In the genomic region with DNA sequence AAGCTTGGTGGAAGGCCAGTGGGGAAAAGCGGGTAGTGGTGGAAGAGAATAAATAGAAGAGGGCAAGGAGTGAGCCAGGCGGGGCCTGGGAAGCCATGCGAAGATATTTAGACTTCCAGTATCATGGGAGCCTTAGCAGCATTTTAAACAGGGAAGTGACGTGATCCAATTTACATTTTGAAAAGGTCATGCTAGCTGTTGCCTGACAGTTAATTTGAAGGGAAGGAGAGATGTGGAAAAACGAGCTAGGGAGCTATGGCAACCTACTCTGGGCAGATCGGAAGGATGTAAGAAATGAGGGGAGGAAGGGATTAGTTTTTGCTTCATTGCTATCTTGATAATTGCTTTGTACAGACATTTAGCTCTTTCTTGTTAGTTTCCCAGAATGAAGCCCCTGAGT, we compare ENCODE assay signal across 27 cellular contexts. TPM values are rescaled to one million over a fixed set of nuclear protein-coding genes. Genes with fewer than 3 reads are reported as not detected.
DNase-seq lines count a peak whose midpoint lies in the region; ATAC-seq, FAIRE-seq and TF ChIP-seq lines count a peak whose summit lies in the region.
"Had no signal": no experiment of that assay in that cellular context is flagged by ENCODE, and none has a peak within 500 bp of the region (broad histone marks: within the 10 kb centered on the region; RNA-seq: fewer than 3 reads in every experiment).

No MANE protein-coding gene starts in this region.

- H3F3A ChIP-seq in neural cell (ENCODE audit: insufficient read depth, low read length, poor library complexity, severe bottlenecking): no peaks in the 10 kb centered on the region

- H3K9ac ChIP-seq in K562 (ENCODE audit: insufficient read depth in 1 of 2, low read depth in 2 of 2, low read length in 2 of 2) (no peak overlapping the region), neural cell (ENCODE audit: low read length) (peak overlapping the region; percentile 64), HepG2 (ENCODE audit: insufficient read depth, low read depth, low read length) (no peak overlapping the region)

- ATAC-seq in K562: no peak
- no peak for ATAC-seq in HepG2
- no peak for ATAC-seq in GM18519 (IDR thresholded peaks at IDR 0.05; ENCODE audit: low FRiP score, unreplicated experiment)
- ATAC-seq: SK-N-SH treated with all-trans-retinoic acid at 6 μM for 48 hours had no signal

- H2AFZ ChIP-seq in K562 (ENCODE audit: low read depth, low read length): peak overlapping the region; percentile 79
- peak overlapping the region; percentile 49 for H2AFZ ChIP-seq in neural cell (ENCODE audit: low read depth, low read length)
- H2AFZ ChIP-seq in HepG2 (ENCODE audit: low read length): no peak overlapping the region

- H3K9me3 ChIP-seq in K562 (replicated peaks; ENCODE audit: control insufficient read depth, insufficient read depth, low read depth, low read length) (no peaks in the 10 kb centered on the region), neural cell (ENCODE audit: low read length) (no peaks in the 10 kb centered on the region), HepG2 (ENCODE audit: low read length) (no peaks in the 10 kb centered on the region)
- H3K9me3 ChIP-seq: BE2C, Peyer's patch had no signal

- in situ Hi-C loops in K562 (cut with MboI) (no loop called here), HepG2 (cut with HindIII; ENCODE audit: extremely low pct_ligation_motif_present, low pct_unique_long_range_greater_than_20kb) (no loop called here)

- no peak overlapping the region for H3K4me3 ChIP-seq in K562
- H3K4me3 ChIP-seq in neural cell (ENCODE audit: low read length): peak overlapping the region; percentile 47
- no peak overlapping the region for H3K4me3 ChIP-seq in HepG2 (replicated peaks in 1 of 3; ENCODE audit: insufficient read depth in 1 of 3, low read depth in 2 of 3, low read length in 3 of 3)
- H3K4me3 ChIP-seq: Peyer's patch had no signal

- TF ChIP-seq EP300 in K562 (IDR thresholded peaks at IDR 0.05; ENCODE audit: low read length) (no peak), neural cell (conservative IDR thresholded peaks at IDR 0.05; ENCODE audit: poor library complexity, severe bottlenecking) (peak; percentile 78), HepG2 (IDR thresholded peaks at IDR 0.05; ENCODE audit: low read depth in 2 of 2, low read length in 2 of 2) (no peak), HepG2 (CRISPR knock-in tag; IDR thresholded peaks at IDR 0.05; ENCODE audit: borderline replicate concordance) (no peak)

- H3K27ac ChIP-seq in K562 (ENCODE audit: extremely low read depth, low read depth, low read length): no peak overlapping the region
- H3K27ac ChIP-seq in neural cell (ENCODE audit: low read length): peak overlapping the region; percentile 96
- no peak overlapping the region for H3K27ac ChIP-seq in HepG2 (ENCODE audit: extremely low read length, insufficient read depth, low read length)
- H3K27ac ChIP-seq: HL-60, Peyer's patch had no signal

- POLR2A ChIA-PET in K562 (lab: Yijun Ruan, JAX) (interaction anchor here (0.6 to 16.5 kb wide), 5 partner anchors 13 to 612 kb away, joined by 3 to 242 read pairs (median 5); a partner anchor contains a TSS), HepG2 (lab: Yijun Ruan, JAX) (no interaction called here)

- intact Hi-C loops in K562 (cut with micrococcal nuclease) (no loop called here), HepG2 (cut with micrococcal nuclease; ENCODE audit: unreplicated experiment) (no loop called here)

- no peak for TF ChIP-seq POLR2A in K562 (conservative IDR thresholded peaks at IDR 0.05)
- TF ChIP-seq POLR2A in HepG2 (IDR thresholded peaks at IDR 0.05; ENCODE audit: insufficient read depth in 1 of 2, low read depth in 2 of 2, low read length in 2 of 2): no peak

- H3K27me3 ChIP-seq in K562 (ENCODE audit: control insufficient read depth in 2 of 2, insufficient read depth in 2 of 2, low read length in 2 of 2): peaks cover 5 to 6% of the 10 kb centered on the region in 2 experiments; a peak in 1 of 5 replicates
- H3K27me3 ChIP-seq in neural cell (ENCODE audit: insufficient read depth, low read depth, low read length): no peaks in the 10 kb centered on the region
- H3K27me3 ChIP-seq in HepG2 (ENCODE audit: control insufficient read depth in 1 of 2, insufficient read depth in 2 of 2, low read length in 2 of 2): peaks cover 0 to 23% of the 10 kb centered on the region in 2 experiments; a peak in 3 of 5 replicates
- H3K27me3 ChIP-seq: BE2C, Peyer's patch had no signal

- BruUV-seq in K562 (replicated peaks; lab: Mats Ljungman, UMichigan) (no TSS peak), HepG2 (replicated peaks; lab: Mats Ljungman, UMichigan) (no TSS peak)

- no peaks in the 10 kb centered on the region for H4K20me1 ChIP-seq in K562 (replicated peaks; ENCODE audit: control insufficient read depth, insufficient read depth, low read length)
- no peaks in the 10 kb centered on the region for H4K20me1 ChIP-seq in neural cell (ENCODE audit: insufficient read depth)
- no peaks in the 10 kb centered on the region for H4K20me1 ChIP-seq in HepG2 (ENCODE audit: insufficient read depth, low read length)

- CTCF ChIA-PET in K562 (lab: Yijun Ruan, JAX; ENCODE audit: low intra/inter-chr PET ratio): no interaction called here
- CTCF ChIA-PET in HepG2 (lab: Yijun Ruan, JAX; ENCODE audit: low intra/inter-chr PET ratio, low total read pairs): no interaction called here

- no peaks in the 10 kb centered on the region for H3K36me3 ChIP-seq in K562 (ENCODE audit: control insufficient read depth, insufficient read depth, low read length)
- H3K36me3 ChIP-seq in neural cell (ENCODE audit: insufficient read depth, low read length): no peaks in the 10 kb centered on the region
- H3K36me3 ChIP-seq in HepG2 (replicated peaks in 1 of 2; ENCODE audit: control insufficient read depth in 1 of 2, insufficient read depth in 2 of 2, low read length in 2 of 2): no peaks in the 10 kb centered on the region
- H3K36me3 ChIP-seq: BE2C, Peyer's patch had no signal

- DNase-seq in NCI-H2171 treated with DMSO at 0.1 percent for 48 hours (lab: John Stamatoyannopoulos, UW) (peak; percentile 62), NCI-H2171 (lab: John Stamatoyannopoulos, UW) (no peak), K562 (ENCODE audit: extremely low read depth in 1 of 4, low spot score in 3 of 4) (no peak), HepG2 (ENCODE audit: low spot score) (no peak)
- no peak for DNase-seq in activated CD4-positive, alpha-beta T cell treated with anti-CD3 and anti-CD28 coated beads for 48 hours
- DNase-seq: BE2C; CD4-positive, alpha-beta T cell; GDM1; GOT3; HCEC 1CT; KG1; NCI-H1105 treated with DMSO at 0.1 percent for 48 hours; NCI-H187; NCI-H2107; NCI-H345; NCI-H524; NCI-H774; Peyer's patch had no signal

- 47% methylated on average over 6 of the region's 6 CpGs for WGBS in K562 (ENCODE audit: insufficient coverage, low coverage, missing lambda C conversion rate)
- WGBS in HepG2 (ENCODE audit: low lambda C conversion rate): 41% methylated on average over 6 of the region's 6 CpGs

- H3K4me2 ChIP-seq in K562 (ENCODE audit: insufficient read depth, low read length) (peak overlapping the region; percentile 1; the same call in 1 of the 2 replicates), neural cell (ENCODE audit: low read length) (peak overlapping the region; percentile 52), HepG2 (ENCODE audit: low read depth, low read length) (no peak overlapping the region)

- TF ChIP-seq CTCF in K562 (IDR thresholded peaks at IDR 0.05 in 2 of 3, conservative IDR thresholded peaks at IDR 0.05 in 1 of 3; ENCODE audit: insufficient read depth in 2 of 3, low read depth in 1 of 3, low read length in 3 of 3): no peak
- no peak for TF ChIP-seq CTCF in neural cell (IDR thresholded peaks at IDR 0.05; ENCODE audit: poor library complexity, severe bottlenecking)
- TF ChIP-seq CTCF in HepG2 (CRISPR knock-in tag; IDR thresholded peaks at IDR 0.05): no peak

- H3K4me1 ChIP-seq in K562 (replicated peaks in 1 of 2; ENCODE audit: control insufficient read depth in 2 of 2, insufficient read depth in 2 of 2, low read length in 2 of 2) (peaks cover 1 to 6% of the 10 kb centered on the region in 2 experiments), HepG2 (ENCODE audit: insufficient read depth, low read length) (peaks cover 8% of the 10 kb centered on the region)
- H3K4me1 ChIP-seq: BE2C, Peyer's patch had no signal

- H3K79me2 ChIP-seq in K562 (ENCODE audit: control insufficient read depth, insufficient read depth, low read length): no peaks in the 10 kb centered on the region
- H3K79me2 ChIP-seq in neural cell (replicated peaks; ENCODE audit: insufficient read depth, low read length): no peaks in the 10 kb centered on the region
- H3K79me2 ChIP-seq in HepG2 (ENCODE audit: insufficient read depth, low read length): no peaks in the 10 kb centered on the region

- H3K9me2 ChIP-seq in neural cell (ENCODE audit: insufficient read depth, low read length): no peaks in the 10 kb centered on the region

- TF ChIP-seq RAD21 in K562 (CRISPR knock-in tag; conservative IDR thresholded peaks at IDR 0.05 in 1 of 2, IDR thresholded peaks at IDR 0.05 in 1 of 2) (no peak), neural cell (conservative IDR thresholded peaks at IDR 0.05) (peak; percentile 12), HepG2 (CRISPR knock-in tag; IDR thresholded peaks at IDR 0.05) (no peak)

- FAIRE-seq in K562 (lab: Jason Lieb, UNC) (no peak), HepG2 (lab: Jason Lieb, UNC) (no peak)
- FAIRE-seq: A204.1, GM18507, GM19239 had no signal

- H3K9me1 ChIP-seq in K562 (ENCODE audit: control insufficient read depth, insufficient read depth, low read length): no peaks in the 10 kb centered on the region

RNA-seq across cellular contexts. Expression of a gene that starts 13.1 kb away (rescaled TPM):
- total RNA-seq in K562 (2011; cell fraction: chromatin; rRNA removed; ENCODE audit: low replicate concordance): 110 and 296 TPM in 2 replicates
- 143 and 167 TPM in 2 replicates for total RNA-seq in K562 (2011; cell fraction: nucleolus; rRNA removed)
- 289 and 411 TPM in 2 replicates for total RNA-seq in K562 (2011; cell fraction: nucleoplasm; rRNA removed)
- total RNA-seq in K562 (2014; rRNA removed) (171 and 210 TPM in 2 replicates), K562 (2014; rRNA removed; fragmentation: Illumina TruSeq; extraction: Trizol) (261 and 289 TPM in 2 replicates), K562 (2015; rRNA removed; fragmentation: Illumina TruSeq; extraction: Trizol) (252 and 263 TPM in 2 replicates), K562 (2021) (166 and 170 TPM in 2 replicates), HepG2 (2016; rRNA removed; fragmentation: Illumina TruSeq; extraction: Trizol) (142 and 252 TPM in 2 replicates)
- polyA plus RNA-seq in K562 (2011; rRNA removed) (167 and 193 TPM in 2 replicates), K562 (2014; fragmentation: Illumina TruSeq; extraction: Trizol) (211 and 265 TPM in 2 replicates), K562 (2014; fragmentation: Nextera tagmentation; extraction: Ambion mirVana) (100 to 1,000 TPM; 215 to 286 TPM), K562 (2014; rRNA removed) (173 and 177 TPM in 2 replicates), neural cell (31.8 and 38.1 TPM in 2 replicates), HepG2 (2011; rRNA removed) (136 and 198 TPM in 2 replicates)
- polyA plus RNA-seq in K562 (2011; cell fraction: cytosol; rRNA removed): 48.3 and 113 TPM in 2 replicates
- polyA plus RNA-seq in K562 (2011; cell fraction: nucleus; rRNA removed): 43.6 and 64.9 TPM in 2 replicates
- 185 and 229 TPM in 2 replicates for polyA plus RNA-seq in K562 (2012)
- polyA minus RNA-seq in K562 (2011; rRNA and poly(A)+ RNA removed): 359 and 418 TPM in 2 replicates
- 111 and 121 TPM in 2 replicates for polyA minus RNA-seq in K562 (2011; cell fraction: cytosol; rRNA and poly(A)+ RNA removed)
- 25.2 and 55.2 TPM in 2 replicates for polyA minus RNA-seq in K562 (2011; cell fraction: nucleus; rRNA and poly(A)+ RNA removed)
- polyA minus RNA-seq in neural cell: 45.0 and 55.5 TPM in 2 replicates
- 15.1 and 15.2 TPM in 2 replicates for total RNA-seq in HepG2 (2016; cell fraction: cytosol; rRNA removed; fragmentation: Illumina TruSeq; extraction: Trizol; ENCODE audit: low read depth)
- 133 and 260 TPM in 2 replicates for total RNA-seq in HepG2 (2016; cell fraction: insoluble cytoplasmic fraction; rRNA removed; fragmentation: Illumina TruSeq; extraction: Trizol)
- 44.5 and 53.3 TPM in 2 replicates for total RNA-seq in HepG2 (2016; cell fraction: membrane; rRNA removed; fragmentation: Illumina TruSeq; extraction: Trizol)
- 214 and 252 TPM in 2 replicates for total RNA-seq in HepG2 (2016; cell fraction: nucleus; rRNA removed; fragmentation: Illumina TruSeq; extraction: Trizol)
- 96.7 and 147 TPM in 2 replicates for polyA plus RNA-seq in HepG2 (2011; cell fraction: cytosol; rRNA removed)
- 33.4 and 42.7 TPM in 2 replicates for polyA plus RNA-seq in HepG2 (2011; cell fraction: nucleus; rRNA removed)
- polyA plus RNA-seq in HepG2 (2012): 236 and 237 TPM in 2 replicates
- polyA plus RNA-seq in HepG2 (2016; cell fraction: cytosol; fragmentation: Illumina TruSeq; extraction: Trizol; ENCODE audit: low read depth): 12.0 and 12.8 TPM in 2 replicates
- 135 and 140 TPM in 2 replicates for polyA plus RNA-seq in HepG2 (2016; cell fraction: insoluble cytoplasmic fraction; fragmentation: Illumina TruSeq; extraction: Trizol; ENCODE audit: low read depth)
- 30.9 and 36.3 TPM in 2 replicates for polyA plus RNA-seq in HepG2 (2016; cell fraction: membrane; fragmentation: Illumina TruSeq; extraction: Trizol; ENCODE audit: low read depth)
- 282 and 283 TPM in 2 replicates for polyA plus RNA-seq in HepG2 (2016; cell fraction: nucleus; fragmentation: Illumina TruSeq; extraction: Trizol; ENCODE audit: insufficient read depth, low read depth)
- 58.1 and 85.7 TPM in 2 replicates for polyA minus RNA-seq in HepG2 (2011; rRNA and poly(A)+ RNA removed; ENCODE audit: low replicate concordance)
- 156 and 168 TPM in 2 replicates for polyA minus RNA-seq in HepG2 (2011; cell fraction: cytosol; rRNA and poly(A)+ RNA removed)
- polyA minus RNA-seq in HepG2 (2011; cell fraction: nucleus; rRNA and poly(A)+ RNA removed): 92.3 and 101 TPM in 2 replicates

RNA-seq across cellular contexts. Expression of a gene that starts 49.6 kb away (rescaled TPM):
- not detected in 2 replicates for total RNA-seq in K562 (2011; cell fraction: chromatin; rRNA removed; ENCODE audit: low replicate concordance)
- not detected in 2 replicates for total RNA-seq in K562 (2011; cell fraction: nucleolus; rRNA removed)
- total RNA-seq in K562 (2011; cell fraction: nucleoplasm; rRNA removed): not detected in 2 replicates
- not detected in 2 replicates for total RNA-seq in K562 (2014; rRNA removed)
- not detected in 2 replicates for total RNA-seq in K562 (2014; rRNA removed; fragmentation: Illumina TruSeq; extraction: Trizol)
- total RNA-seq in K562 (2015; rRNA removed; fragmentation: Illumina TruSeq; extraction: Trizol): not detected in 2 replicates
- total RNA-seq in K562 (2021): not detected in 2 replicates
- not detected in 2 replicates for polyA plus RNA-seq in K562 (2011; rRNA removed)
- not detected in 2 replicates for polyA plus RNA-seq in K562 (2011; cell fraction: cytosol; rRNA removed)
- polyA plus RNA-seq in K562 (2011; cell fraction: nucleus; rRNA removed): not detected in 2 replicates
- 0.09 and 0.24 TPM in 2 replicates for polyA plus RNA-seq in K562 (2012)
- polyA plus RNA-seq in K562 (2014; fragmentation: Illumina TruSeq; extraction: Trizol): not detected in 2 replicates
- polyA plus RNA-seq in K562 (2014; fragmentation: Nextera tagmentation; extraction: Ambion mirVana): 1 to 10 TPM in 1 of 2 experiments, under 1 TPM in 1; 0.84 to 1.0 TPM
- polyA plus RNA-seq in K562 (2014; rRNA removed): not detected in 2 replicates
- not detected in 2 replicates for polyA minus RNA-seq in K562 (2011; rRNA and poly(A)+ RNA removed)
- polyA minus RNA-seq in K562 (2011; cell fraction: cytosol; rRNA and poly(A)+ RNA removed): not detected in 2 replicates
- polyA minus RNA-seq in K562 (2011; cell fraction: nucleus; rRNA and poly(A)+ RNA removed): not detected in 2 replicates
- polyA plus RNA-seq in neural cell: 1.2 and 1.9 TPM in 2 replicates
- polyA minus RNA-seq in neural cell: not detected in 2 replicates
- not detected in 2 replicates for total RNA-seq in HepG2 (2016; rRNA removed; fragmentation: Illumina TruSeq; extraction: Trizol)
- not detected in 2 replicates for total RNA-seq in HepG2 (2016; cell fraction: cytosol; rRNA removed; fragmentation: Illumina TruSeq; extraction: Trizol; ENCODE audit: low read depth)
- total RNA-seq in HepG2 (2016; cell fraction: insoluble cytoplasmic fraction; rRNA removed; fragmentation: Illumina TruSeq; extraction: Trizol): not detected in 2 replicates
- not detected in 2 replicates for total RNA-seq in HepG2 (2016; cell fraction: membrane; rRNA removed; fragmentation: Illumina TruSeq; extraction: Trizol)
- not detected in 2 replicates for total RNA-seq in HepG2 (2016; cell fraction: nucleus; rRNA removed; fragmentation: Illumina TruSeq; extraction: Trizol)
- polyA plus RNA-seq in HepG2 (2011; rRNA removed): not detected in 2 replicates
- not detected in 2 replicates for polyA plus RNA-seq in HepG2 (2011; cell fraction: cytosol; rRNA removed)
- not detected in 2 replicates for polyA plus RNA-seq in HepG2 (2011; cell fraction: nucleus; rRNA removed)
- polyA plus RNA-seq in HepG2 (2012): 0.20 TPM in 1 of 2 replicates, not detected in the other
- not detected in 2 replicates for polyA plus RNA-seq in HepG2 (2016; cell fraction: cytosol; fragmentation: Illumina TruSeq; extraction: Trizol; ENCODE audit: low read depth)
- not detected in 2 replicates for polyA plus RNA-seq in HepG2 (2016; cell fraction: insoluble cytoplasmic fraction; fragmentation: Illumina TruSeq; extraction: Trizol; ENCODE audit: low read depth)
- polyA plus RNA-seq in HepG2 (2016; cell fraction: membrane; fragmentation: Illumina TruSeq; extraction: Trizol; ENCODE audit: low read depth): not detected in 2 replicates
- not detected in 2 replicates for polyA plus RNA-seq in HepG2 (2016; cell fraction: nucleus; fragmentation: Illumina TruSeq; extraction: Trizol; ENCODE audit: insufficient read depth, low read depth)
- polyA minus RNA-seq in HepG2 (2011; rRNA and poly(A)+ RNA removed; ENCODE audit: low replicate concordance): not detected in 2 replicates
- not detected in 2 replicates for polyA minus RNA-seq in HepG2 (2011; cell fraction: cytosol; rRNA and poly(A)+ RNA removed)
- not detected in 2 replicates for polyA minus RNA-seq in HepG2 (2011; cell fraction: nucleus; rRNA and poly(A)+ RNA removed)
- total RNA-seq: CD4-positive, alpha-beta T cell; HT-29; OCI-LY7; Peyer's patch had no signal

RNA-seq across cellular contexts. Expression of a gene that starts 53.9 kb away (rescaled TPM):
- total RNA-seq in K562 (2011; cell fraction: chromatin; rRNA removed; ENCODE audit: low replicate concordance): 0.12 and 0.33 TPM in 2 replicates
- total RNA-seq in K562 (2011; cell fraction: nucleolus; rRNA removed): under 0.01 and 0.13 TPM in 2 replicates
- 0.15 TPM in 2 replicates for total RNA-seq in K562 (2011; cell fraction: nucleoplasm; rRNA removed)
- total RNA-seq in K562 (2014; rRNA removed) (not detected in 2 replicates), K562 (2014; rRNA removed; fragmentation: Illumina TruSeq; extraction: Trizol) (0.04 and 0.16 TPM in 2 replicates), K562 (2015; rRNA removed; fragmentation: Illumina TruSeq; extraction: Trizol) (0.04 and 0.07 TPM in 2 replicates), K562 (2021) (0.25 TPM in 1 of 2 replicates, not detected in the other), HepG2 (2016; rRNA removed; fragmentation: Illumina TruSeq; extraction: Trizol) (not detected in 2 replicates)
- polyA plus RNA-seq in K562 (2011; rRNA removed) (0.04 TPM in 1 of 2 replicates, not detected in the other), K562 (2014; fragmentation: Illumina TruSeq; extraction: Trizol) (not detected in 2 replicates), K562 (2014; fragmentation: Nextera tagmentation; extraction: Ambion mirVana) (under 1 TPM; 0.01 TPM), K562 (2014; rRNA removed) (0.41 TPM in 1 of 2 replicates, not detected in the other), neural cell (1.7 and 2.8 TPM in 2 replicates), HepG2 (2011; rRNA removed) (0.09 and 0.12 TPM in 2 replicates)
- under 0.01 TPM in 1 of 2 replicates, not detected in the other for polyA plus RNA-seq in K562 (2011; cell fraction: cytosol; rRNA removed)
- 0.06 TPM in 2 replicates for polyA plus RNA-seq in K562 (2011; cell fraction: nucleus; rRNA removed)
- 0.04 and 0.39 TPM in 2 replicates for polyA plus RNA-seq in K562 (2012)
- not detected in 2 replicates for polyA minus RNA-seq in K562 (2011; rRNA and poly(A)+ RNA removed)
- not detected in 2 replicates for polyA minus RNA-seq in K562 (2011; cell fraction: cytosol; rRNA and poly(A)+ RNA removed)
- polyA minus RNA-seq in K562 (2011; cell fraction: nucleus; rRNA and poly(A)+ RNA removed): not detected in 2 replicates
- polyA minus RNA-seq in neural cell: 0.69 and 1.5 TPM in 2 replicates
- not detected in 2 replicates for total RNA-seq in HepG2 (2016; cell fraction: cytosol; rRNA removed; fragmentation: Illumina TruSeq; extraction: Trizol; ENCODE audit: low read depth)
- not detected in 2 replicates for total RNA-seq in HepG2 (2016; cell fraction: insoluble cytoplasmic fraction; rRNA removed; fragmentation: Illumina TruSeq; extraction: Trizol)
- total RNA-seq in HepG2 (2016; cell fraction: membrane; rRNA removed; fragmentation: Illumina TruSeq; extraction: Trizol): not detected in 2 replicates
- not detected in 2 replicates for total RNA-seq in HepG2 (2016; cell fraction: nucleus; rRNA removed; fragmentation: Illumina TruSeq; extraction: Trizol)
- 0.05 TPM in 1 of 2 replicates, not detected in the other for polyA plus RNA-seq in HepG2 (2011; cell fraction: cytosol; rRNA removed)
- polyA plus RNA-seq in HepG2 (2011; cell fraction: nucleus; rRNA removed): 0.21 and 0.40 TPM in 2 replicates
- polyA plus RNA-seq in HepG2 (2012): 0.04 TPM in 1 of 2 replicates, not detected in the other
- polyA plus RNA-seq in HepG2 (2016; cell fraction: cytosol; fragmentation: Illumina TruSeq; extraction: Trizol; ENCODE audit: low read depth): not detected in 2 replicates
- not detected in 2 replicates for polyA plus RNA-seq in HepG2 (2016; cell fraction: insoluble cytoplasmic fraction; fragmentation: Illumina TruSeq; extraction: Trizol; ENCODE audit: low read depth)
- not detected in 2 replicates for polyA plus RNA-seq in HepG2 (2016; cell fraction: membrane; fragmentation: Illumina TruSeq; extraction: Trizol; ENCODE audit: low read depth)
- polyA plus RNA-seq in HepG2 (2016; cell fraction: nucleus; fragmentation: Illumina TruSeq; extraction: Trizol; ENCODE audit: insufficient read depth, low read depth): 0.68 and 0.77 TPM in 2 replicates
- polyA minus RNA-seq in HepG2 (2011; rRNA and poly(A)+ RNA removed; ENCODE audit: low replicate concordance): 0.04 and 0.54 TPM in 2 replicates
- not detected in 2 replicates for polyA minus RNA-seq in HepG2 (2011; cell fraction: cytosol; rRNA and poly(A)+ RNA removed)
- polyA minus RNA-seq in HepG2 (2011; cell fraction: nucleus; rRNA and poly(A)+ RNA removed): 0.25 and 0.26 TPM in 2 replicates
